In the genomic region with DNA sequence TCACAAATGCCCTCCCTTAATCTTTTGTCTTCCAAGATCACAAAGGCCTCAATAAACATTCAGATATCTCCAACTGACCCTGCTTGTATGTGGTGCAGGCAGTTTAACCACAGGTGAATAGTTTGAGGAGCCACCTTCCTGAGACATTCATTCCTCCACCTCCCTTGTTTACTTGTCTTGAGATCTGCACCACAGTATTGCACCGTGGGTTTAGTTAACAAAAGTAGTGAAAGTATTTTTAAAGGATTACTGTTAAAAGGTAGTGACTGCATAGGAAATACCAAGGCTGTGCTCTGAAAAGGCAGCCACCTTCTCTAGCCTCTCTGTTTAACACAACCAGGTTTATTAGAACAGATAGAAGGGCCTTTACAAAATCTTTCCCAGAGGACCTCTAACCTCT, we compare ENCODE assay signal across 23 cellular contexts. TPM values are rescaled to one million over a fixed set of nuclear protein-coding genes. Genes with fewer than 3 reads are reported as not detected.
DNase-seq lines count a peak whose midpoint lies in the region; ATAC-seq and TF ChIP-seq lines count a peak whose summit lies in the region.
"Had no signal": no experiment of that assay in that cellular context is flagged by ENCODE, and none has a peak within 500 bp of the region (broad histone marks: within the 10 kb centered on the region; RNA-seq: fewer than 3 reads in every experiment).

No MANE protein-coding gene starts in this region.

- H3K9me3 Mint-ChIP-seq in activated CD8-positive, alpha-beta memory T cell treated with anti-CD3 and anti-CD28 coated beads, Interleukin-2, amount 10 ng/mL, durations not matched to agents 7 days and 5 days (ENCODE audit: low read depth): no peaks in the 10 kb centered on the region
- H3K9me3 Mint-ChIP-seq in activated T-helper 2 cell treated with anti-CD3 and anti-CD28 coated beads, Interferon-gamma antibody, Interleukin-2, Interleukin-4, amounts not matched to agents 10 μg/mL and 5 μg/mL and 100 μg/mL, durations not matched to agents 14 hours and 24 hours and 36 hours: peaks cover 4% of the 10 kb centered on the region
- H3K9me3 Mint-ChIP-seq: T-helper 2 cell treated with Interferon-gamma antibody and Interleukin-4, amounts not matched to agents 5 μg/mL and 100 μg/mL, for 36 hours had no signal

- ATAC-seq in activated CD8-positive, alpha-beta memory T cell treated with anti-CD3 and anti-CD28 coated beads, Interleukin-2, amount 10 ng/mL, durations not matched to agents 7 days and 5 days: peak; percentile 16
- ATAC-seq in heart right ventricle (peak in 5 of 8 donors; percentile 11 to 50 (median 45)), GM19324 (IDR thresholded peaks at IDR 0.05; ENCODE audit: low FRiP score, unreplicated experiment) (no peak)
- ATAC-seq: WTC11 had no signal

- TF ChIP-seq EP300 in suprapubic skin (IDR thresholded peaks at IDR 0.05): no peak

- H3K27me3 ChIP-seq in heart right ventricle (no peaks in the 10 kb centered on the region), suprapubic skin (no peaks in the 10 kb centered on the region)
- H3K27me3 ChIP-seq: brain microvascular endothelial cell had no signal

- no peak overlapping the region for H3K4me3 Mint-ChIP-seq in activated CD8-positive, alpha-beta memory T cell treated with anti-CD3 and anti-CD28 coated beads, Interleukin-2, amount 10 ng/mL, durations not matched to agents 7 days and 5 days
- H3K4me3 Mint-ChIP-seq in activated T-helper 2 cell treated with anti-CD3 and anti-CD28 coated beads, Interferon-gamma antibody, Interleukin-2, Interleukin-4, amounts not matched to agents 10 μg/mL and 5 μg/mL and 100 μg/mL, durations not matched to agents 14 hours and 24 hours and 36 hours (ENCODE audit: low read depth): no peak overlapping the region
- H3K4me3 Mint-ChIP-seq: neural crest cell; T-helper 2 cell treated with Interferon-gamma antibody and Interleukin-4, amounts not matched to agents 5 μg/mL and 100 μg/mL, for 36 hours; WTC11 had no signal

- no peak for TF ChIP-seq POLR2A in suprapubic skin (IDR thresholded peaks at IDR 0.05)

- DNase-seq in activated CD8-positive, alpha-beta memory T cell treated with anti-CD3 and anti-CD28 coated beads, Interleukin-2, amount 10 ng/mL, durations not matched to agents 7 days and 5 days: no peak
- DNase-seq in activated CD8-positive, alpha-beta memory T cell treated with anti-CD3 and anti-CD28 coated beads for 24 hours: no peak
- DNase-seq in OCI-M1 (lab: John Stamatoyannopoulos, UW) (peak; percentile 56), heart right ventricle (no peak), renal cortical epithelial cell (ENCODE audit: low read depth) (peak; percentile 16), suprapubic skin (ENCODE audit: low spot score in 2 of 2) (no peak)
- no peak for DNase-seq in activated T-helper 2 cell treated with anti-CD3 and anti-CD28 coated beads, Interferon-gamma antibody, Interleukin-2, Interleukin-4, amounts not matched to agents 10 μg/mL and 5 μg/mL and 100 μg/mL, durations not matched to agents 14 hours and 24 hours and 36 hours (ENCODE audit: low spot score)
- DNase-seq: activated effector memory CD4-positive, alpha-beta T cell treated with Interleukin-2 at 50 U/mL for 16 hours; brain microvascular endothelial cell; DND-41; effector CD8-positive, alpha-beta T cell; H7; midbrain; NCI-H1048; NCI-H1694 treated with DMSO at 0.1 percent for 48 hours; NCI-H2171 treated with DMSO at 0.1 percent for 48 hours; NCI-H526 treated with DMSO at 0.1 percent for 48 hours; posterior cingulate gyrus; stimulated activated CD4-positive, alpha-beta T cell treated with anti-CD3 and anti-CD28 coated beads, Interleukin-1b, Interleukin-23, amount 100 ng/mL, for 48 hours had no signal

- peak overlapping the region in 9 of 10 donors; percentile 8 to 69 (median 42) for H3K27ac ChIP-seq in heart right ventricle
- no peak overlapping the region for H3K27ac ChIP-seq in suprapubic skin
- H3K27ac ChIP-seq: brain microvascular endothelial cell had no signal

- CTCF ChIA-PET in activated CD8-positive, alpha-beta memory T cell treated with anti-CD3 and anti-CD28 coated beads, Interleukin-2, amount 10 ng/mL, durations not matched to agents 7 days and 5 days (lab: Charles Lee): no interaction called here

- H3K4me1 ChIP-seq in heart right ventricle (peaks cover 0 to 43% (median 22%) of the 10 kb centered on the region in 9 donors), suprapubic skin (peaks cover 8% of the 10 kb centered on the region)

- H3K27ac Mint-ChIP-seq in activated CD8-positive, alpha-beta memory T cell treated with anti-CD3 and anti-CD28 coated beads, Interleukin-2, amount 10 ng/mL, durations not matched to agents 7 days and 5 days: no peak overlapping the region
- no peak overlapping the region for H3K27ac Mint-ChIP-seq in activated T-helper 2 cell treated with anti-CD3 and anti-CD28 coated beads, Interferon-gamma antibody, Interleukin-2, Interleukin-4, amounts not matched to agents 10 μg/mL and 5 μg/mL and 100 μg/mL, durations not matched to agents 14 hours and 24 hours and 36 hours
- H3K27ac Mint-ChIP-seq: T-helper 2 cell treated with Interferon-gamma antibody and Interleukin-4, amounts not matched to agents 5 μg/mL and 100 μg/mL, for 36 hours; WTC11 had no signal

- intact Hi-C loops in heart right ventricle (cut with DNase I): no loop called here
- intact Hi-C loops in activated T-helper 2 cell treated with anti-CD3 and anti-CD28 coated beads, Interferon-gamma antibody, Interleukin-2, Interleukin-4, amounts not matched to agents 10 μg/mL and 5 μg/mL and 100 μg/mL, durations not matched to agents 14 hours and 24 hours and 36 hours (cut with micrococcal nuclease): no loop called here

- peaks cover 11% of the 10 kb centered on the region for H3K36me3 Mint-ChIP-seq in activated CD8-positive, alpha-beta memory T cell treated with anti-CD3 and anti-CD28 coated beads, Interleukin-2, amount 10 ng/mL, durations not matched to agents 7 days and 5 days
- peaks cover 4% of the 10 kb centered on the region for H3K36me3 Mint-ChIP-seq in activated T-helper 2 cell treated with anti-CD3 and anti-CD28 coated beads, Interferon-gamma antibody, Interleukin-2, Interleukin-4, amounts not matched to agents 10 μg/mL and 5 μg/mL and 100 μg/mL, durations not matched to agents 14 hours and 24 hours and 36 hours (ENCODE audit: low read depth)

- H3K4me1 Mint-ChIP-seq in activated CD8-positive, alpha-beta memory T cell treated with anti-CD3 and anti-CD28 coated beads, Interleukin-2, amount 10 ng/mL, durations not matched to agents 7 days and 5 days: peaks cover 23% of the 10 kb centered on the region
- peaks cover 13% of the 10 kb centered on the region for H3K4me1 Mint-ChIP-seq in activated T-helper 2 cell treated with anti-CD3 and anti-CD28 coated beads, Interferon-gamma antibody, Interleukin-2, Interleukin-4, amounts not matched to agents 10 μg/mL and 5 μg/mL and 100 μg/mL, durations not matched to agents 14 hours and 24 hours and 36 hours (ENCODE audit: low read depth)

- H3K4me3 ChIP-seq in heart right ventricle: no peak overlapping the region
- no peak overlapping the region for H3K4me3 ChIP-seq in suprapubic skin

- no peaks in the 10 kb centered on the region for H3K36me3 ChIP-seq in heart right ventricle
- no peaks in the 10 kb centered on the region for H3K36me3 ChIP-seq in suprapubic skin
- H3K36me3 ChIP-seq: brain microvascular endothelial cell had no signal

- 50 to 52% methylated on average over 1 of the region's 1 CpG for WGBS in heart right ventricle, 2 donors
- 42% methylated on average over 1 of the region's 1 CpG for WGBS in suprapubic skin

- peaks cover 0 to under 1% (median 0%) of the 10 kb centered on the region in 11 donors for H3K9me3 ChIP-seq in heart right ventricle
- H3K9me3 ChIP-seq in suprapubic skin: no peaks in the 10 kb centered on the region

- no peak for TF ChIP-seq CTCF in heart right ventricle (IDR thresholded peaks at IDR 0.05)
- no peak for TF ChIP-seq CTCF in suprapubic skin (IDR thresholded peaks at IDR 0.05)

- H3K27me3 Mint-ChIP-seq in activated CD8-positive, alpha-beta memory T cell treated with anti-CD3 and anti-CD28 coated beads, Interleukin-2, amount 10 ng/mL, durations not matched to agents 7 days and 5 days: no peaks in the 10 kb centered on the region
- H3K27me3 Mint-ChIP-seq in activated T-helper 2 cell treated with anti-CD3 and anti-CD28 coated beads, Interferon-gamma antibody, Interleukin-2, Interleukin-4, amounts not matched to agents 10 μg/mL and 5 μg/mL and 100 μg/mL, durations not matched to agents 14 hours and 24 hours and 36 hours (ENCODE audit: low read depth): peaks cover 10% of the 10 kb centered on the region

RNA-seq across cellular contexts. Expression of a gene that starts 46.5 kb away (rescaled TPM):
- total RNA-seq in activated CD8-positive, alpha-beta memory T cell treated with anti-CD3 and anti-CD28 coated beads, Interleukin-2, amount 10 ng/mL, durations not matched to agents 7 days and 5 days: 10 to 100 TPM; 18.3 to 20.9 TPM
- total RNA-seq in heart right ventricle (10 to 100 TPM; 30.4 to 62.8 (median 37.7) TPM), renal cortical epithelial cell (16.0 and 47.8 TPM in 2 replicates), suprapubic skin (100 to 1,000 TPM in 1 of 4 donors, 10 to 100 TPM in 3; 70.7 to 207 (median 86.7) TPM)
- 10 to 100 TPM; 16.2 to 51.0 TPM for polyA plus RNA-seq in heart right ventricle
- 7.3 and 8.4 TPM in 2 replicates for total RNA-seq in activated T-helper 2 cell treated with anti-CD3 and anti-CD28 coated beads, Interferon-gamma antibody, Interleukin-2, Interleukin-4, amounts not matched to agents 10 μg/mL and 5 μg/mL and 100 μg/mL, durations not matched to agents 14 hours and 24 hours and 36 hours

RNA-seq across cellular contexts. Expression of a gene that starts 47.1 kb away (rescaled TPM):
- 10 to 100 TPM; 23.9 to 25.5 TPM for total RNA-seq in activated CD8-positive, alpha-beta memory T cell treated with anti-CD3 and anti-CD28 coated beads, Interleukin-2, amount 10 ng/mL, durations not matched to agents 7 days and 5 days
- total RNA-seq in heart right ventricle (10 to 100 TPM in 5 of 10 donors, 1 to 10 TPM in 5; 6.0 to 11.4 (median 9.6) TPM), renal cortical epithelial cell (17.2 and 20.1 TPM in 2 replicates), suprapubic skin (10 to 100 TPM; 10.3 to 18.8 (median 13.8) TPM)
- polyA plus RNA-seq in heart right ventricle: 10 to 100 TPM in 1 of 2 donors, 1 to 10 TPM in 1; 4.2 to 17.4 TPM
- 18.2 and 25.4 TPM in 2 replicates for total RNA-seq in activated T-helper 2 cell treated with anti-CD3 and anti-CD28 coated beads, Interferon-gamma antibody, Interleukin-2, Interleukin-4, amounts not matched to agents 10 μg/mL and 5 μg/mL and 100 μg/mL, durations not matched to agents 14 hours and 24 hours and 36 hours

Comparison
In these comparisons a context has a peak if more than half of its experiments do, and no peak if none do; other contexts are left out.
1. DNase-seq: peak in OCI-M1 (single experiment) and renal cortical epithelial cell (single experiment); none in activated CD8-positive, alpha-beta memory T cell treated with anti-CD3 and anti-CD28 coated beads, Interleukin-2, amount 10 ng/mL, durations not matched to agents 7 days and 5 days (single experiment), activated CD8-positive, alpha-beta memory T cell treated with anti-CD3 and anti-CD28 coated beads for 24 hours (single experiment), heart right ventricle (0 of 2), suprapubic skin (0 of 2) and activated T-helper 2 cell treated with anti-CD3 and anti-CD28 coated beads, Interferon-gamma antibody, Interleukin-2, Interleukin-4, amounts not matched to agents 10 μg/mL and 5 μg/mL and 100 μg/mL, durations not matched to agents 14 hours and 24 hours and 36 hours (single experiment).